In the genomic region with DNA sequence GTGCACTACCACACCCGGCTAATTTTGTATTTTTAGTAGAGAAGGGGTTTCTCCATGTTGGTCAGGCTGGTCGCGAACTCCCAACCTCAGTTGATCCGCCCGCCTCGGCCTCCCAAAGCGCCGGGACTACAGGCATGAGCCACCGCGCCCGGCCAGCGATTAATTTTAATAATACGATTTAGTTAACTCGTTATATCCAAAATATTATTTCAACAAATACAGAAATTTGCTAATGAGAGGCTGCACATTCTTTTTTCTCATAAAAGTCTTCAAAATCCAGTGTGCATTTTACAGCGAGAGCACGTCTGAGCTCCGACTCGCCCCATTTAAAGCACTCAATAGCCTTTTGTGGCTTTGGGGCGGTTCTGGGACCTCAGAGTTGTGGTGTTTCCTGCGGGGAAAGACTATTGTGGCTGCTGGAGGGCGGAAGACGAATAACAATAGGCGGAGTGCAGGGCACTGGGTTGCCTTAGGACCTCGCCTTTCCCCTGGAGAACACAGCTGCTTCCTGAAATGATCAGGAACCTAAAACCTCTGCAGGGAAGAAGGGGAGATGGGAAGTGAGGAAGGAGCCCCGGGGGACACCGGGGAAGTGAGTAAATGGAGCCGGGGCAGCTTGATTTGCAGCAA, we compare ENCODE assay signal across 9 cellular contexts. TPM values are rescaled to one million over a fixed set of nuclear protein-coding genes. Genes with fewer than 3 reads are reported as not detected.
DNase-seq lines count a peak whose midpoint lies in the region; ATAC-seq and TF ChIP-seq lines count a peak whose summit lies in the region.
"Had no signal": no experiment of that assay in that cellular context is flagged by ENCODE, and none has a peak within 500 bp of the region (broad histone marks: within the 10 kb centered on the region; RNA-seq: fewer than 3 reads in every experiment).

No MANE protein-coding gene starts in this region.

- no peak overlapping the region for H3K4me3 ChIP-seq in transverse colon
- H3K4me3 ChIP-seq: uterus had no signal

- peak overlapping the region; percentile 88 for H3K27ac Mint-ChIP-seq in activated naive CD4-positive, alpha-beta T cell treated with anti-CD3 and anti-CD28 coated beads for 36 hours
- H3K27ac Mint-ChIP-seq in activated B cell treated with CpG ODN at 0.5 μM for 24 hours = no peak overlapping the region

- TF ChIP-seq EP300 in transverse colon (IDR thresholded peaks at IDR 0.05; ENCODE audit: low read depth) = no peak

- peaks cover 8 to 22% (median 12%) of the 10 kb centered on the region in 4 donors for H3K4me1 ChIP-seq in transverse colon

- ATAC-seq in activated B cell treated with CpG ODN at 0.5 μM for 24 hours (ENCODE audit: low read depth) (no peak), HG03139 (IDR thresholded peaks at IDR 0.05; ENCODE audit: unreplicated experiment) (no peak)

- WGBS in transverse colon (ENCODE audit: low coverage in 1 of 2), 2 donors = 34 to 67% methylated on average over 26 to 27 of the region's 27 CpGs

- H3K27me3 ChIP-seq in transverse colon = peaks cover 19% of the 10 kb centered on the region
- H3K27me3 ChIP-seq: uterus had no signal

- H3K4me1 Mint-ChIP-seq in activated naive CD4-positive, alpha-beta T cell treated with anti-CD3 and anti-CD28 coated beads for 36 hours (ENCODE audit: low read depth) = peaks cover 35% of the 10 kb centered on the region
- peaks cover 33% of the 10 kb centered on the region for H3K4me1 Mint-ChIP-seq in activated B cell treated with CpG ODN at 0.5 μM for 24 hours

- H3K9me3 Mint-ChIP-seq in activated naive CD4-positive, alpha-beta T cell treated with anti-CD3 and anti-CD28 coated beads for 36 hours = no peaks in the 10 kb centered on the region
- H3K9me3 Mint-ChIP-seq in activated B cell treated with CpG ODN at 0.5 μM for 24 hours = no peaks in the 10 kb centered on the region

- no peak for TF ChIP-seq CTCF in activated B cell treated with CpG ODN at 0.5 μM for 24 hours (IDR thresholded peaks at IDR 0.05)
- no peak for TF ChIP-seq CTCF in transverse colon (IDR thresholded peaks at IDR 0.05)

- H3K4me3 Mint-ChIP-seq in activated naive CD4-positive, alpha-beta T cell treated with anti-CD3 and anti-CD28 coated beads for 36 hours = peak overlapping the region; percentile 75
- H3K4me3 Mint-ChIP-seq in activated B cell treated with CpG ODN at 0.5 μM for 24 hours = peak overlapping the region; percentile 45

- in situ Hi-C loops in transverse colon (cut with MboI; ENCODE audit: low pct_ligation_motif_present in 1 of 4, low pct_unique_long_range_greater_than_20kb in 1 of 4, low sequenced_read_pairs in 3 of 4) = no loop called here

- no peaks in the 10 kb centered on the region for H3K36me3 Mint-ChIP-seq in activated naive CD4-positive, alpha-beta T cell treated with anti-CD3 and anti-CD28 coated beads for 36 hours (ENCODE audit: low read depth)
- no peaks in the 10 kb centered on the region for H3K36me3 Mint-ChIP-seq in activated B cell treated with CpG ODN at 0.5 μM for 24 hours (ENCODE audit: low read depth)

- H3K27ac ChIP-seq in transverse colon = peak overlapping the region in 3 of 4 donors; percentile 17 to 54 (median 34)

- POLR2A ChIA-PET in activated B cell treated with CpG ODN at 0.5 μM for 24 hours (lab: Charles Lee) = interaction anchor here (0.6 to 2.9 kb wide), 9 partner anchors 27 to 1249 kb away, joined by 3 to 16 read pairs (median 6); a partner anchor contains a TSS

- CTCF ChIA-PET in activated naive CD4-positive, alpha-beta T cell treated with anti-CD3 and anti-CD28 coated beads for 36 hours (lab: Charles Lee) = interaction anchor here (1.3 to 9.5 kb wide), 9 partner anchors 10 to 66 kb away, joined by 3 to 122 read pairs (median 5); no protein-coding TSS in a partner anchor
- CTCF ChIA-PET in activated B cell treated with CpG ODN at 0.5 μM for 24 hours (lab: Charles Lee) = interaction anchor here (0.5 to 1.8 kb wide), 4 partner anchors 8 to 31 kb away, joined by 3 to 13 read pairs (median 4); no protein-coding TSS in a partner anchor

- no peak for TF ChIP-seq POLR2A in transverse colon (IDR thresholded peaks at IDR 0.05)

- intact Hi-C loops in activated naive CD4-positive, alpha-beta T cell treated with anti-CD3 and anti-CD28 coated beads for 36 hours (cut with micrococcal nuclease) = loop anchor here (2.0 kb wide), 4 partner anchors 27 to 399 kb away; a partner anchor contains a TSS
- intact Hi-C loops in activated B cell treated with CpG ODN at 0.5 μM for 24 hours (cut with micrococcal nuclease) (loop anchor here (2.0 kb wide), 1 partner anchor 399 kb away; a partner anchor contains a TSS), transverse colon (cut with DNase I; ENCODE audit: low total_unique reads) (no loop called here)

- peak; percentile 56 for DNase-seq in activated naive CD4-positive, alpha-beta T cell treated with anti-CD3 and anti-CD28 coated beads for 36 hours
- DNase-seq in activated naive CD4-positive, alpha-beta T cell treated with anti-CD3 and anti-CD28 coated beads, Interleukin-2, amount 50 U/mL, for 16 hours = no peak
- DNase-seq in activated B cell treated with CpG ODN at 0.5 μM for 24 hours = no peak
- DNase-seq in iPS-NIHi7 (ENCODE audit: extremely low spot score) = peak; percentile 65
- no peak for DNase-seq in transverse colon
- DNase-seq in NCI-H146 (lab: John Stamatoyannopoulos, UW) = no peak
- no peak for DNase-seq in NCI-H1105 treated with DMSO at 0.1 percent for 48 hours (lab: John Stamatoyannopoulos, UW)
- DNase-seq: uterus had no signal

- no peaks in the 10 kb centered on the region for H3K9me3 ChIP-seq in transverse colon
- H3K9me3 ChIP-seq: uterus had no signal

- no peaks in the 10 kb centered on the region for H3K36me3 ChIP-seq in transverse colon
- H3K36me3 ChIP-seq: uterus had no signal

- H3K27me3 Mint-ChIP-seq in activated naive CD4-positive, alpha-beta T cell treated with anti-CD3 and anti-CD28 coated beads for 36 hours (ENCODE audit: low read depth) = no peaks in the 10 kb centered on the region
- no peaks in the 10 kb centered on the region for H3K27me3 Mint-ChIP-seq in activated B cell treated with CpG ODN at 0.5 μM for 24 hours

RNA-seq across cellular contexts. Expression of a gene that starts 2.9 kb away (rescaled TPM):
- total RNA-seq in activated naive CD4-positive, alpha-beta T cell treated with anti-CD3 and anti-CD28 coated beads for 36 hours = under 1 TPM in 1 of 2 experiments, not detected in 1; 0.26 TPM
- not detected in 2 replicates for total RNA-seq in activated B cell treated with CpG ODN at 0.5 μM for 24 hours
- total RNA-seq in transverse colon = not detected
- total RNA-seq: uterus had no signal

RNA-seq across cellular contexts. Expression of a gene that starts 10.4 kb away (rescaled TPM):
- total RNA-seq in activated naive CD4-positive, alpha-beta T cell treated with anti-CD3 and anti-CD28 coated beads for 36 hours = under 1 TPM in 1 of 2 experiments, not detected in 1; 0.25 TPM
- total RNA-seq in activated B cell treated with CpG ODN at 0.5 μM for 24 hours = not detected in 2 replicates
- 10 to 100 TPM in 3 of 4 donors, 1 to 10 TPM in 1; 5.2 to 16.3 (median 15.5) TPM for total RNA-seq in transverse colon

RNA-seq across cellular contexts. Expression of a gene that starts 32.9 kb away (rescaled TPM):
- total RNA-seq in activated naive CD4-positive, alpha-beta T cell treated with anti-CD3 and anti-CD28 coated beads for 36 hours = 1 to 10 TPM; 6.1 to 6.5 TPM
- total RNA-seq in activated B cell treated with CpG ODN at 0.5 μM for 24 hours (5.6 and 5.7 TPM in 2 replicates), transverse colon (10 to 100 TPM; 12.1 to 64.3 (median 16.1) TPM)

RNA-seq across cellular contexts. Expression of a gene that starts 36.5 kb away (rescaled TPM):
- total RNA-seq in activated naive CD4-positive, alpha-beta T cell treated with anti-CD3 and anti-CD28 coated beads for 36 hours = 100 to 1,000 TPM; 964 to 991 TPM
- 3.0 and 3.4 TPM in 2 replicates for total RNA-seq in activated B cell treated with CpG ODN at 0.5 μM for 24 hours
- total RNA-seq in transverse colon = 100 to 1,000 TPM in 3 of 4 donors, 10 to 100 TPM in 1; 21.9 to 720 (median 492) TPM

RNA-seq across cellular contexts. Expression of a gene that starts 55.6 kb away (rescaled TPM):
- under 1 TPM; 0.29 to 0.37 TPM for total RNA-seq in activated naive CD4-positive, alpha-beta T cell treated with anti-CD3 and anti-CD28 coated beads for 36 hours
- total RNA-seq in activated B cell treated with CpG ODN at 0.5 μM for 24 hours (0.13 and 0.34 TPM in 2 replicates), transverse colon (1 to 10 TPM in 3 of 4 donors, not detected in 1; 1.6 to 9.4 (median 1.8) TPM)

Comparison
In these comparisons a context has a peak if more than half of its experiments do, and no peak if none do; other contexts are left out.
1. DNase-seq: peak in activated naive CD4-positive, alpha-beta T cell treated with anti-CD3 and anti-CD28 coated beads for 36 hours (single experiment) and iPS-NIHi7 (single experiment); none in activated naive CD4-positive, alpha-beta T cell treated with anti-CD3 and anti-CD28 coated beads, Interleukin-2, amount 50 U/mL, for 16 hours (single experiment), activated B cell treated with CpG ODN at 0.5 μM for 24 hours (single experiment), transverse colon (single experiment), NCI-H146 (single experiment) and NCI-H1105 treated with DMSO at 0.1 percent for 48 hours (single experiment).